In the genomic region with DNA sequence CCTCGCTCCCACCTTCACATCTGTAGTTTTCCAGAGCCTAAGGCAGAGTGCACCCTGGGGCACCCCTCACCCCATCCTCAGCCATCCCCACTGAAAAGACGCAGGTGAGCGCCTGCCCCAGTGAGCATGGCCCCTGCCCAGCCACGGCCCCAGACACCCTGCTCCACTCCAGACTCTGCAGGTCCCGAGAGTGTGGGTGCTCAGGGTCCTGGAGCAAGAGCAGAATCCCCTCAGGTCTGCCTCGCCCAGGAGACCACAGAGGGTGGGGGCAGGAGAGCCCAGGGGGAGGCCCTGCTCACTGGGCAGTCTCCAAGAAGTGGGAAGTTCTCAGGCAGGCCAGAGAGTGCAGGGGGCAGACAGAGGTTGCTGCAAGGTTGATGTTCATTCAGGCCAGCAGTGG, we compare ENCODE assay signal across 19 cellular contexts.
"Had no signal": no experiment of that assay in that cellular context is flagged by ENCODE, and none has a peak within 500 bp of the region (broad histone marks: within the 10 kb centered on the region; RNA-seq: fewer than 3 reads in every experiment).

No MANE protein-coding gene starts in this region.

- H3K4me3 Mint-ChIP-seq: activated CD4-positive, alpha-beta memory T cell treated with anti-CD3 and anti-CD28 coated beads for 36 hours; activated naive CD4-positive, alpha-beta T cell treated with anti-CD3 and anti-CD28 coated beads, Interleukin-2, amount 50 U/mL, for 24 hours; activated T-cell treated with anti-CD3 and anti-CD28 coated beads, Interleukin-2, amount 50 U/mL, for 72 hours; effector memory CD8-positive, alpha-beta T cell; immature natural killer cell; naive B cell; T-helper 1 cell treated with Interleukin-12 subunit alpha and Interleukin-12 subunit beta and Interleukin-4 antibody, amounts not matched to agents 30 μg/mL and 1 μg/mL, for 36 hours had no signal

- DNase-seq: activated CD4-positive, alpha-beta memory T cell treated with anti-CD3 and anti-CD28 coated beads for 36 hours; activated CD4-positive, alpha-beta T cell treated with anti-CD3 and anti-CD28 coated beads for 48 hours; activated gamma-delta T cell; activated T-cell treated with anti-CD3 and anti-CD28 coated beads, Interleukin-2, amount 50 U/mL, for 72 hours; central memory CD4-positive, alpha-beta T cell; dorsolateral prefrontal cortex; effector memory CD8-positive, alpha-beta T cell; glutamatergic neuron; immature natural killer cell; kidney glomerular epithelial cell; naive B cell; psoas muscle; stimulated activated CD4-positive, alpha-beta T cell treated with anti-CD3 and anti-CD28 coated beads, Interleukin-12 subunit alpha, Interleukin-12 subunit beta, amount 100 ng/mL, for 4 hours; stomach; transverse colon had no signal

- H3K36me3 Mint-ChIP-seq: activated CD4-positive, alpha-beta memory T cell treated with anti-CD3 and anti-CD28 coated beads for 36 hours; activated naive CD4-positive, alpha-beta T cell treated with anti-CD3 and anti-CD28 coated beads, Interleukin-2, amount 50 U/mL, for 24 hours; immature natural killer cell; naive B cell had no signal

- H3K4me1 Mint-ChIP-seq: activated naive CD4-positive, alpha-beta T cell treated with anti-CD3 and anti-CD28 coated beads, Interleukin-2, amount 50 U/mL, for 24 hours; immature natural killer cell; naive B cell had no signal

- ATAC-seq: activated T-cell treated with anti-CD3 and anti-CD28 coated beads, Interleukin-2, amount 50 U/mL, for 72 hours; effector memory CD8-positive, alpha-beta T cell; left lung; pancreas; psoas muscle had no signal

- H3K27ac Mint-ChIP-seq: activated CD4-positive, alpha-beta memory T cell treated with anti-CD3 and anti-CD28 coated beads for 36 hours; activated naive CD4-positive, alpha-beta T cell treated with anti-CD3 and anti-CD28 coated beads, Interleukin-2, amount 50 U/mL, for 24 hours; activated T-cell treated with anti-CD3 and anti-CD28 coated beads, Interleukin-2, amount 50 U/mL, for 72 hours; effector memory CD8-positive, alpha-beta T cell; immature natural killer cell; T-helper 1 cell treated with Interleukin-12 subunit alpha and Interleukin-12 subunit beta and Interleukin-4 antibody, amounts not matched to agents 30 μg/mL and 1 μg/mL, for 36 hours had no signal

- H3K9me3 Mint-ChIP-seq: activated CD4-positive, alpha-beta memory T cell treated with anti-CD3 and anti-CD28 coated beads for 36 hours; activated naive CD4-positive, alpha-beta T cell treated with anti-CD3 and anti-CD28 coated beads, Interleukin-2, amount 50 U/mL, for 24 hours; activated T-cell treated with anti-CD3 and anti-CD28 coated beads, Interleukin-2, amount 50 U/mL, for 72 hours; effector memory CD8-positive, alpha-beta T cell; immature natural killer cell; T-helper 1 cell treated with Interleukin-12 subunit alpha and Interleukin-12 subunit beta and Interleukin-4 antibody, amounts not matched to agents 30 μg/mL and 1 μg/mL, for 36 hours had no signal
